20 cellular contexts compared by ENCODE assay signal in genomic region chr16:82331974-82332750, GRCh38.
"Had no signal": no experiment of that assay in that cellular context is flagged by ENCODE, and none has a peak within 500 bp of the region (broad histone marks: within the 10 kb centered on the region; RNA-seq: fewer than 3 reads in every experiment).

No MANE protein-coding gene starts in this region.

- H3K27me3 ChIP-seq: neutrophil, tibial nerve, vagina had no signal

- H3K36me3 ChIP-seq: gastroesophageal sphincter, neutrophil, spleen, tibial nerve, vagina had no signal

- H3K27ac ChIP-seq: gastroesophageal sphincter, hepatocyte, neutrophil, spleen, tibial nerve, vagina had no signal

- ATAC-seq: activated CD4-positive, CD25-positive, alpha-beta regulatory T cell treated with anti-CD3 and anti-CD28 coated beads, Interleukin-2, amount 50 U/mL, for 24 hours; activated CD8-positive, alpha-beta memory T cell treated with anti-CD3 and anti-CD28 coated beads, Interleukin-2, amount 10 ng/mL, durations not matched to agents 7 days and 5 days; activated naive CD4-positive, alpha-beta T cell treated with anti-CD3 and anti-CD28 coated beads, Interleukin-2, amount 50 U/mL, for 72 hours; effector memory CD8-positive, alpha-beta T cell; gastroesophageal sphincter; sciatic nerve; stimulated activated memory B cell treated with anti-CD40 and anti-IgM and Interleukin-4, amounts not matched to agents 10 μg/mL and 1 μg/mL and 100 μg/mL, for 72 hours had no signal

- H3K36me3 Mint-ChIP-seq: activated CD8-positive, alpha-beta memory T cell treated with anti-CD3 and anti-CD28 coated beads, Interleukin-2, amount 10 ng/mL, durations not matched to agents 7 days and 5 days; activated naive CD4-positive, alpha-beta T cell treated with anti-CD3 and anti-CD28 coated beads, Interleukin-2, amount 50 U/mL, for 72 hours; brain; naive B cell; stimulated activated memory B cell treated with anti-CD40 and anti-IgM and Interleukin-4, amounts not matched to agents 10 μg/mL and 1 μg/mL and 100 μg/mL, for 72 hours had no signal

- H3K4me3 Mint-ChIP-seq: activated CD8-positive, alpha-beta memory T cell treated with anti-CD3 and anti-CD28 coated beads, Interleukin-2, amount 10 ng/mL, durations not matched to agents 7 days and 5 days; activated T-cell treated with anti-CD3 and anti-CD28 coated beads, Interleukin-2, amount 50 U/mL, for 24 hours; brain; effector memory CD8-positive, alpha-beta T cell; naive B cell; stimulated activated memory B cell treated with anti-CD40 and anti-IgM and Interleukin-4, amounts not matched to agents 10 μg/mL and 1 μg/mL and 100 μg/mL, for 72 hours had no signal

- DNase-seq: activated CD8-positive, alpha-beta memory T cell treated with anti-CD3 and anti-CD28 coated beads, Interleukin-2, amount 10 ng/mL, durations not matched to agents 7 days and 5 days; activated effector memory CD4-positive, alpha-beta T cell treated with Interleukin-2 at 50 U/mL for 16 hours; activated T-cell treated with anti-CD3 and anti-CD28 coated beads, Interleukin-2, amount 50 U/mL, for 24 hours; amygdala; effector memory CD8-positive, alpha-beta T cell; kidney glomerular epithelial cell; naive B cell; spleen; stimulated activated CD4-positive, alpha-beta T cell treated with anti-CD3 and anti-CD28 coated beads, Interleukin-1b, Interleukin-23, amount 100 ng/mL, for 48 hours had no signal

- H3K4me1 Mint-ChIP-seq: activated CD8-positive, alpha-beta memory T cell treated with anti-CD3 and anti-CD28 coated beads, Interleukin-2, amount 10 ng/mL, durations not matched to agents 7 days and 5 days; naive B cell; stimulated activated memory B cell treated with anti-CD40 and anti-IgM and Interleukin-4, amounts not matched to agents 10 μg/mL and 1 μg/mL and 100 μg/mL, for 72 hours had no signal

- H3K27ac Mint-ChIP-seq: activated CD8-positive, alpha-beta memory T cell treated with anti-CD3 and anti-CD28 coated beads, Interleukin-2, amount 10 ng/mL, durations not matched to agents 7 days and 5 days; activated naive CD4-positive, alpha-beta T cell treated with anti-CD3 and anti-CD28 coated beads, Interleukin-2, amount 50 U/mL, for 72 hours; activated T-cell treated with anti-CD3 and anti-CD28 coated beads, Interleukin-2, amount 50 U/mL, for 24 hours; brain; effector memory CD8-positive, alpha-beta T cell; naive B cell; stimulated activated memory B cell treated with anti-CD40 and anti-IgM and Interleukin-4, amounts not matched to agents 10 μg/mL and 1 μg/mL and 100 μg/mL, for 72 hours had no signal

- H3K4me2 ChIP-seq: hepatocyte had no signal

- H3K79me2 ChIP-seq: hepatocyte had no signal

- H3K9me3 ChIP-seq: gastroesophageal sphincter, neutrophil, spleen, tibial nerve, vagina had no signal

- H2AFZ ChIP-seq: hepatocyte had no signal

- H3K9me3 Mint-ChIP-seq: activated naive CD4-positive, alpha-beta T cell treated with anti-CD3 and anti-CD28 coated beads, Interleukin-2, amount 50 U/mL, for 72 hours; activated T-cell treated with anti-CD3 and anti-CD28 coated beads, Interleukin-2, amount 50 U/mL, for 24 hours; effector memory CD8-positive, alpha-beta T cell; stimulated activated memory B cell treated with anti-CD40 and anti-IgM and Interleukin-4, amounts not matched to agents 10 μg/mL and 1 μg/mL and 100 μg/mL, for 72 hours had no signal

- H3K4me3 ChIP-seq: gastroesophageal sphincter, hepatocyte, lung, spleen, tibial nerve, vagina had no signal

- H3K4me1 ChIP-seq: gastroesophageal sphincter, spleen, tibial nerve, vagina had no signal
